In the genomic region with DNA sequence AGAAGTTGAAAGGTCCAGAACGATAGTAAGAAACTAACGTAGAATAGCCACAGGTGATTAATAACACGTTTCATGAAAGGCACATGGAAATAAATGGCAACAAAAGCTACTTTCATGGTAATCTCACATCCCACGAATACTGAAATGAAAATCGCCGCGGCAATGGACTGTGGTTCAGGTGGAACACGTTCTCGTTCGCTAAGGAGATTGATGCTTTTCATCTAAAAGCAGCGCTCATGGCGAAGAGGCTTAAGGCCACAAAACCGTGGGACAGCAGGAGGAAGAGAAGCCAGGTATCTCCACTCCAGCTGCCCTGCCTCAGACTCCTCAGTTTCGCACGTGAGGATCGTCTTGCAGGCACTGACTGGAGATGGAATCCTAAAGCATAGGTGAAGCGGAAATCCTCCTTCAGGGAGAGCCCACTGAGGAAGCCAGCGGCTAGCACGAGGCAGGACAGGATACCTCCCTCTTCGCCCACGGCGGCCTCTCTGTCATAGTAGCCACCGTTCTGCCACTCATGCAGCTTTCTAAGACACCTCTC, we compare ENCODE assay signal across 1 cellular context.
TF ChIP-seq lines count a peak whose summit lies in the region.

No MANE protein-coding gene starts in this region.

TF ChIP-seq in IMR-90, 13 proteins besides CTCF, POLR2A, EP300 and RAD21 (continued from another document):
- no peak for TF ChIP-seq NFE2L2 (IDR thresholded peaks at IDR 0.05; ENCODE audit: low read depth, low read length)
- no peak for TF ChIP-seq CHD1 (IDR thresholded peaks at IDR 0.05; ENCODE audit: low read depth, low read length)
- no peak for TF ChIP-seq MXI1 (IDR thresholded peaks at IDR 0.05; ENCODE audit: borderline replicate concordance, low read depth, low read length)
- TF ChIP-seq MAFK (IDR thresholded peaks at IDR 0.05; ENCODE audit: low read depth, low read length): no peak
- TF ChIP-seq, protein P1, sequence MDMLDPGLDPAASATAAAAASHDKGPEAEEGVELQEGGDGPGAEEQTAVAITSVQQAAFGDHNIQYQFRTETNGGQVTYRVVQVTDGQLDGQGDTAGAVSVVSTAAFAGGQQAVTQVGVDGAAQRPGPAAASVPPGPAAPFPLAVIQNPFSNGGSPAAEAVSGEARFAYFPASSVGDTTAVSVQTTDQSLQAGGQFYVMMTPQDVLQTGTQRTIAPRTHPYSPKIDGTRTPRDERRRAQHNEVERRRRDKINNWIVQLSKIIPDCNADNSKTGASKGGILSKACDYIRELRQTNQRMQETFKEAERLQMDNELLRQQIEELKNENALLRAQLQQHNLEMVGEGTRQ (IDR thresholded peaks at IDR 0.05; ENCODE audit: low read depth, low read length): no peak
- no peak for TF ChIP-seq MAZ (IDR thresholded peaks at IDR 0.05; ENCODE audit: borderline replicate concordance, low read depth, low read length)
- no peak for TF ChIP-seq FOS (IDR thresholded peaks at IDR 0.05; ENCODE audit: low read depth, low read length)
TF ChIP-seq in IMR-90: peak in this region for 0.
